In the genomic region with DNA sequence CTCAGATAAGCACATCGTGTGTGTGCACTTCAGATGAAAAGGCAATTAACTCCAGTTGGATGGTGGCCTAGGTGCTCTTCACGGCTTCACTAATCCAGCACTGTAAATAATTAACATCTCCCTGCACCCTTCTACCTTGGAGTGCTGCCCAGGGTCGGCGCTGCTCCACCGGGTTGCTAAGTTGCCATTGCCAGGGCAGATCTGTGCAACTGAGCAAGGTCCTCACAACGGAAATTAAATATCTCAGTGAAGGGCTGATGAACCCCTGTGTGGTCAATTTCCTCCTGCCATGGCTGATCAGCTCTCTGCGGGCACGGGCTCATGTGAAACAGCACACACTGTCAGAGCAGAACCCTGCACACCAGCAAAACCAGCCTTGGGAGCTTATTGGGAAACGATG, we compare ENCODE assay signal across 12 cellular contexts.
DNase-seq lines count a peak whose midpoint lies in the region; ATAC-seq and TF ChIP-seq lines count a peak whose summit lies in the region.
"Had no signal": no experiment of that assay in that cellular context is flagged by ENCODE, and none has a peak within 500 bp of the region (broad histone marks: within the 10 kb centered on the region; RNA-seq: fewer than 3 reads in every experiment).

No MANE protein-coding gene starts in this region.

- H3K4me3 ChIP-seq in mammary epithelial cell (replicated peaks in 1 of 3; ENCODE audit: insufficient read depth in 1 of 3, low read depth in 2 of 3, low read length in 3 of 3), result no peak overlapping the region
- H3K4me3 ChIP-seq in Peyer's patch, result no peak overlapping the region
- no peak overlapping the region for H3K4me3 ChIP-seq in aorta (ENCODE audit: low read length in 2 of 2)
- H3K4me3 ChIP-seq: ovary had no signal

- peaks cover 5% of the 10 kb centered on the region for H3K4me1 ChIP-seq in mammary epithelial cell (ENCODE audit: insufficient read depth, low read length)
- H3K4me1 ChIP-seq in Peyer's patch, result peaks cover 0 to 33% (median 0%) of the 10 kb centered on the region in 4 donors
- H3K4me1 ChIP-seq in aorta (ENCODE audit: control insufficient read depth in 1 of 2, insufficient read depth in 2 of 2, low read length in 2 of 2), result peaks cover 3 to 4% of the 10 kb centered on the region in 2 donors

- no peak overlapping the region for H3K4me2 ChIP-seq in mammary epithelial cell (ENCODE audit: insufficient read depth, low read depth, low read length)
- H3K4me2 ChIP-seq: KMS-11 had no signal

- H3K4me1 Mint-ChIP-seq in MCF 10A (ENCODE audit: insufficient read depth, unreplicated experiment) (no peaks in the 10 kb centered on the region), endothelial cell (ENCODE audit: unreplicated experiment) (no peaks in the 10 kb centered on the region)

- in situ Hi-C loops in mammary epithelial cell (cut with MboI; ENCODE audit: low sequenced_read_pairs in 2 of 2), result loop anchor here in 1 of 2 donors (10.0 kb wide), 1 partner anchor 107 kb away; no protein-coding TSS in a partner anchor

- no peaks in the 10 kb centered on the region for H4K20me1 ChIP-seq in mammary epithelial cell (ENCODE audit: insufficient read depth, low read length)

- peak; percentile 54 for ATAC-seq in aorta (ENCODE audit: low FRiP score)
- no peak for ATAC-seq in GM19035 (IDR thresholded peaks at IDR 0.05; ENCODE audit: unreplicated experiment)

- H3K79me2 ChIP-seq in mammary epithelial cell (ENCODE audit: insufficient read depth, low read length), result no peaks in the 10 kb centered on the region

- intact Hi-C loops in mammary epithelial cell (cut with micrococcal nuclease) (no loop called here), MCF 10A (cut with micrococcal nuclease) (no loop called here), aorta (cut with DNase I) (no loop called here)

- no peak overlapping the region for H3K27ac ChIP-seq in mammary epithelial cell (ENCODE audit: insufficient read depth, low read depth, low read length)
- no peak overlapping the region for H3K27ac ChIP-seq in Peyer's patch
- H3K27ac ChIP-seq in aorta (ENCODE audit: low read depth in 1 of 2, low read length in 2 of 2), result no peak overlapping the region
- H3K27ac ChIP-seq: KMS-11, ovary had no signal

- H3K36me3 ChIP-seq in mammary epithelial cell (ENCODE audit: insufficient read depth, low read length) (no peaks in the 10 kb centered on the region), Peyer's patch (no peaks in the 10 kb centered on the region), aorta (ENCODE audit: control insufficient read depth in 1 of 2, insufficient read depth in 2 of 2, low read length in 1 of 2) (no peaks in the 10 kb centered on the region)
- H3K36me3 ChIP-seq: ovary had no signal

- H3K9me3 ChIP-seq in mammary epithelial cell (replicated peaks; ENCODE audit: insufficient read depth, low read length) (no peaks in the 10 kb centered on the region), Peyer's patch (no peaks in the 10 kb centered on the region), aorta (ENCODE audit: control insufficient read depth, low read length) (no peaks in the 10 kb centered on the region)
- H3K9me3 ChIP-seq: ovary had no signal

- no peaks in the 10 kb centered on the region for H3K27me3 Mint-ChIP-seq in MCF 10A (ENCODE audit: insufficient read depth, unreplicated experiment)
- no peaks in the 10 kb centered on the region for H3K27me3 Mint-ChIP-seq in endothelial cell (ENCODE audit: unreplicated experiment)

- no peak for TF ChIP-seq POLR2A in Peyer's patch (IDR thresholded peaks at IDR 0.05)

- BruUV-seq in mammary epithelial cell (replicated peaks; lab: Mats Ljungman, UMichigan) (no TSS peak), MCF 10A (replicated peaks; lab: Mats Ljungman, UMichigan) (no TSS peak)

- no peaks in the 10 kb centered on the region for H3K9me3 Mint-ChIP-seq in MCF 10A (ENCODE audit: unreplicated experiment)
- no peaks in the 10 kb centered on the region for H3K9me3 Mint-ChIP-seq in endothelial cell (ENCODE audit: unreplicated experiment)
- H3K9me3 Mint-ChIP-seq: T-helper 1 cell treated with Interleukin-12 subunit alpha and Interleukin-12 subunit beta and Interleukin-4 antibody, amounts not matched to agents 30 μg/mL and 1 μg/mL, for 36 hours had no signal

- POLR2A ChIA-PET in MCF 10A (lab: Yijun Ruan, JAX), result interaction anchor here (1.2 to 2.4 kb wide), 2 partner anchors 62 to 121 kb away, joined by 5 to 10 read pairs; no protein-coding TSS in a partner anchor

- CTCF ChIA-PET in mammary epithelial cell (lab: Charles Lee; ENCODE audit: low non-redundant PET) (interaction anchor here (0.7 kb wide), 1 partner anchor 607 kb away, joined by 4 read pairs; no protein-coding TSS in a partner anchor), MCF 10A (lab: Yijun Ruan, JAX) (interaction anchor here (1.1 to 1.3 kb wide), 2 partner anchors 120 to 366 kb away, joined by 3 read pairs; no protein-coding TSS in a partner anchor)

- H3K27me3 ChIP-seq in mammary epithelial cell (ENCODE audit: insufficient read depth, low read length) (no peaks in the 10 kb centered on the region), Peyer's patch (no peaks in the 10 kb centered on the region), aorta (ENCODE audit: control insufficient read depth in 1 of 2, insufficient read depth in 2 of 2, low read length in 1 of 2) (no peaks in the 10 kb centered on the region)
- H3K27me3 ChIP-seq: ovary had no signal

- H3K36me3 Mint-ChIP-seq in MCF 10A (ENCODE audit: insufficient read depth, unreplicated experiment), result no peaks in the 10 kb centered on the region
- H3K36me3 Mint-ChIP-seq in endothelial cell (ENCODE audit: low read depth, unreplicated experiment), result no peaks in the 10 kb centered on the region

- H3K4me3 Mint-ChIP-seq in MCF 10A (ENCODE audit: unreplicated experiment), result no peak overlapping the region
- no peak overlapping the region for H3K4me3 Mint-ChIP-seq in endothelial cell (ENCODE audit: unreplicated experiment)
- H3K4me3 Mint-ChIP-seq: T-helper 1 cell treated with Interleukin-12 subunit alpha and Interleukin-12 subunit beta and Interleukin-4 antibody, amounts not matched to agents 30 μg/mL and 1 μg/mL, for 36 hours had no signal

- dilution Hi-C loops in mammary epithelial cell (cut with HindIII; ENCODE audit: low sequenced_read_pairs), result loop anchor here (10.0 kb wide), 1 partner anchor 97 kb away; no protein-coding TSS in a partner anchor

- H2AFZ ChIP-seq in mammary epithelial cell (ENCODE audit: low read depth, low read length), result no peak overlapping the region

- no peak overlapping the region for H3K9ac ChIP-seq in mammary epithelial cell (ENCODE audit: insufficient read depth, low read length)
- H3K9ac ChIP-seq: KMS-11 had no signal

- TF ChIP-seq CTCF in mammary epithelial cell (conservative IDR thresholded peaks at IDR 0.05 in 1 of 2, IDR thresholded peaks at IDR 0.05 in 1 of 2; ENCODE audit: extremely low read depth in 1 of 2, insufficient read depth in 1 of 2, low read depth in 1 of 2, low read length in 2 of 2) (no peak), MCF 10A (IDR thresholded peaks at IDR 0.05; ENCODE audit: unreplicated experiment) (no peak), Peyer's patch (IDR thresholded peaks at IDR 0.05) (no peak), endothelial cell (IDR thresholded peaks at IDR 0.05; ENCODE audit: unreplicated experiment) (no peak)

- DNase-seq in mammary epithelial cell (peak; percentile 23), MCF 10A (ENCODE audit: unreplicated experiment) (no peak), Peyer's patch (peak in 2 of 3 donors; percentile 84 to 86), kidney glomerular epithelial cell (lab: John Stamatoyannopoulos, UW) (peak; percentile 97), aorta (no peak), endothelial cell (ENCODE audit: low spot score) (no peak)
- DNase-seq in stimulated activated naive CD4-positive, alpha-beta T cell treated with Interleukin-2 at 50 U/mL for 16 hours (lab: John Stamatoyannopoulos, UW), result no peak
- DNase-seq: activated naive CD4-positive, alpha-beta T cell treated with Interleukin-2 at 50 U/mL for 16 hours had no signal

- WGBS in mammary epithelial cell (ENCODE audit: low coverage, missing lambda C conversion rate), result 39% methylated on average over 9 of the region's 9 CpGs
- WGBS in aorta, 2 donors, result 51 to 52% methylated on average over 9 of the region's 9 CpGs

- H3K27ac Mint-ChIP-seq in MCF 10A (ENCODE audit: low read depth, unreplicated experiment), result no peak overlapping the region
- H3K27ac Mint-ChIP-seq in endothelial cell (ENCODE audit: unreplicated experiment), result no peak overlapping the region
- H3K27ac Mint-ChIP-seq: T-helper 1 cell treated with Interleukin-12 subunit alpha and Interleukin-12 subunit beta and Interleukin-4 antibody, amounts not matched to agents 30 μg/mL and 1 μg/mL, for 36 hours had no signal

Comparison
In these comparisons a context has a peak if more than half of its experiments do, and no peak if none do; other contexts are left out.
1. DNase-seq: peak in mammary epithelial cell (single experiment), Peyer's patch (2 of 3) and kidney glomerular epithelial cell (single experiment); none in MCF 10A (single experiment), aorta (0 of 2), stimulated activated naive CD4-positive, alpha-beta T cell treated with Interleukin-2 at 50 U/mL for 16 hours (single experiment) and endothelial cell (single experiment).